ENCODE assay signal across 8 cellular contexts in the genomic region with DNA sequence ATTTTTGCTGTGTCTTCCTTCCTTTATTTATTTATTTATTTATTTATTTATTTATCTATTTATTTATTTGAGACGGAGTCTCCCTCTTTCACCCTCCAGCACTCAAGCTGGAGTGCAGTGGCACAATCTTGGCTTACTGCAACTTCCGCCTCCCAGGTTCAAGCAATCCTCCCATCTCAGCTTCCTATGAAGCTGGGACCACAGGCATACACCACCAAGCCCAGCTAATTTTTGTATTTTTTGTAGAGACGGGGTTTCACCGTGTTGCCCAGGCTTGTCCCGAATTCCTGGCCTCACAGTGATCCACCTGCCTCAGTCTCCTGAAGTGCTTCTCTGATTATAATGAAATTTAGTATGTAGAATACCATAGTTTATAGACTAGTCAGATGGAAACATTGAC. TPM values are rescaled to one million over a fixed set of nuclear protein-coding genes. Genes with fewer than 3 reads are reported as not detected.
DNase-seq lines count a peak whose midpoint lies in the region; ATAC-seq and TF ChIP-seq lines count a peak whose summit lies in the region.
"Not testable (repeated sequence)": the region's sequence is repeated elsewhere in the genome, so short reads cannot be mapped to it uniquely, and the experiment has no call there.

No MANE protein-coding gene starts in this region.

- H3K4me1 ChIP-seq in Peyer's patch (peaks cover 0 to 27% (median 0%) of the 10 kb centered on the region in 4 donors), spleen (peaks cover 5 to 82% (median 58%) of the 10 kb centered on the region in 6 donors)

- not testable (repeated sequence) for ATAC-seq in central memory CD8-positive, alpha-beta T cell (replicated peaks; ENCODE audit: extremely low read depth, poor library complexity, severe bottlenecking)

- not testable (repeated sequence) for H3K9me3 ChIP-seq in Peyer's patch, spleen

- not testable (repeated sequence) for H3K9me3 Mint-ChIP-seq in central memory CD8-positive, alpha-beta T cell; mesothelial cell of epicardium

- intact Hi-C loops in spleen (cut with DNase I; ENCODE audit: low total_unique reads): loop anchor here (2.0 kb wide), 1 partner anchor 49 kb away; no protein-coding TSS in a partner anchor

- H3K36me3 ChIP-seq in Peyer's patch (peaks cover 0 to 11% (median 0%) of the 10 kb centered on the region in 3 donors), spleen (peaks cover 0 to 32% (median 17%) of the 10 kb centered on the region in 6 donors)

- H3K27me3 ChIP-seq in HL-60 (ENCODE audit: insufficient read depth, poor library complexity, severe bottlenecking); Peyer's patch; spleen (replicated peaks in 1 of 7): not testable (repeated sequence)

- H3K4me3 ChIP-seq in AG10803 (ENCODE audit: low read length) (peak overlapping the region; percentile 39), HL-60 (replicated peaks; ENCODE audit: insufficient read depth, low read length) (peak overlapping the region; percentile 64), Peyer's patch (peak overlapping the region; percentile 39 to 64 (median 54)), foreskin fibroblast (ENCODE audit: low read depth in 1 of 2, low read length in 2 of 2) (peak overlapping the region; percentile 39 to 53), spleen (peak overlapping the region; percentile 43 to 65 (median 53))

- DNase-seq in AG10803 (ENCODE audit: low read depth); Peyer's patch; central memory CD8-positive, alpha-beta T cell (ENCODE audit: low spot score in 2 of 2); foreskin fibroblast; mesothelial cell of epicardium (ENCODE audit: low spot score in 2 of 2, unreplicated experiment in 2 of 2); spleen: not testable (repeated sequence)
- DNase-seq in HL-60 (ENCODE audit: low read depth in 1 of 2, low spot score in 1 of 2): peak; percentile 33 to 66
- DNase-seq in activated T-cell treated with anti-CD3 and anti-CD28 coated beads, Interleukin-2, amount 50 U/mL, for 1 hour: peak; percentile 33

- H3K27ac Mint-ChIP-seq in central memory CD8-positive, alpha-beta T cell (ENCODE audit: low read depth): peak overlapping the region; percentile 81
- H3K27ac Mint-ChIP-seq in mesothelial cell of epicardium: not testable (repeated sequence)

- TF ChIP-seq CTCF in AG10803 (conservative IDR thresholded peaks at IDR 0.05; ENCODE audit: low read length); HL-60 (IDR thresholded peaks at IDR 0.05; ENCODE audit: insufficient read depth, low read length); Peyer's patch (IDR thresholded peaks at IDR 0.05); foreskin fibroblast (IDR thresholded peaks at IDR 0.05; ENCODE audit: low read depth, low read length); mesothelial cell of epicardium (IDR thresholded peaks at IDR 0.05; ENCODE audit: unreplicated experiment); spleen (IDR thresholded peaks at IDR 0.05 in 8 of 11, conservative IDR thresholded peaks at IDR 0.05 in 3 of 11): not testable (repeated sequence)

- H3K4me1 Mint-ChIP-seq in central memory CD8-positive, alpha-beta T cell: peaks cover 33% of the 10 kb centered on the region
- peaks cover 11% of the 10 kb centered on the region for H3K4me1 Mint-ChIP-seq in mesothelial cell of epicardium

- not testable (repeated sequence) for H3K27me3 Mint-ChIP-seq in central memory CD8-positive, alpha-beta T cell; mesothelial cell of epicardium (ENCODE audit: low read depth)

- not testable (repeated sequence) for TF ChIP-seq POLR2A in Peyer's patch (IDR thresholded peaks at IDR 0.05); spleen (IDR thresholded peaks at IDR 0.05)

- peak overlapping the region; percentile 89 for H3K4me3 Mint-ChIP-seq in central memory CD8-positive, alpha-beta T cell
- H3K4me3 Mint-ChIP-seq in mesothelial cell of epicardium: peak overlapping the region; percentile 37

- H3K27ac ChIP-seq in HL-60 (replicated peaks) (peak overlapping the region; percentile 85), Peyer's patch (peak overlapping the region; percentile 34 to 77 (median 66)), spleen (peak overlapping the region; percentile 1 to 86 (median 85))

- WGBS in spleen, 5 donors: 13 to 23% (median 17%) methylated on average over 5 of the region's 5 CpGs

- H3K36me3 Mint-ChIP-seq in central memory CD8-positive, alpha-beta T cell (ENCODE audit: insufficient read depth): peaks cover 22% of the 10 kb centered on the region
- H3K36me3 Mint-ChIP-seq in mesothelial cell of epicardium: not testable (repeated sequence)

RNA-seq across cellular contexts. Expression of a gene that starts 0.9 kb away (rescaled TPM):
- total RNA-seq in Peyer's patch (10 to 100 TPM; 38.2 to 71.1 (median 46.2) TPM), mesothelial cell of epicardium (2.2 to 3.1 TPM (median 2.8 TPM) in 3 replicates), spleen (10 to 100 TPM; 42.5 to 75.6 (median 55.3) TPM)
- polyA plus RNA-seq in spleen: 10 to 100 TPM in 2 of 3 donors, 1 to 10 TPM in 1; 5.6 to 13.3 (median 10.2) TPM
